In the genomic region with DNA sequence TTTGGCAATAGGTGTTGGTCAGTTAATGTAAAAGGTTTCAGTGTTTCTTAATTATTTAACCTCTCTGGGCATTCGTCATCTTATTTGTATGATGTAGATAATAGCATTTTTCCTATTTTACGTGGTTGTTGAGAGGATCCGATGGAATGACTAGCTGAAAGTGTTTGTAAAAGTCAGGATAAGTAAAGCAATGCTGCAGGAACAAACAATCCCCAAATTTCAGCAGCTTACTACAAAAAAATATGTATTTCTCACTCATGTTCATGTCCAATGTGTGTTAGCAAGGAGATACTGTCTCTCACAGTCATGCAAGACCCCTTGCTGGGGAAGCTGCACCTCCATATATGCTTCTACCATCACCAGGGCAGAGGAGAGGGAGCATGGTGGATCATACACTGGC, we compare ENCODE assay signal across 26 cellular contexts. TPM values are rescaled to one million over a fixed set of nuclear protein-coding genes. Genes with fewer than 3 reads are reported as not detected.
"Had no signal": no experiment of that assay in that cellular context is flagged by ENCODE, and none has a peak within 500 bp of the region (broad histone marks: within the 10 kb centered on the region; RNA-seq: fewer than 3 reads in every experiment).

No MANE protein-coding gene starts in this region.

- H3K27me3 ChIP-seq: SJSA1 had no signal

- H3K4me1 ChIP-seq: SJSA1 had no signal

- H3K36me3 ChIP-seq: SJSA1 had no signal

- ATAC-seq: Panc1, PC-3 had no signal

- H3K27ac ChIP-seq: RWPE1, SJSA1, SK-N-MC had no signal

- DNase-seq: Kasumi-1; KG1; MV-4-11; NCI-H1048; NCI-H1105; NCI-H1417; NCI-H146; NCI-H1694 treated with DMSO at 0.1 percent for 48 hours; NCI-H1930; NCI-H2081; NCI-H2107; NCI-H226; NCI-H446; NCI-H510A; NCI-H524 treated with DMSO at 0.1 percent for 48 hours; NCI-H69; NCI-H774; NK-92 treated with Interleukin-12 subunit alpha and Interleukin-12 subunit beta, amount 100 ng/mL, for 24 hours; PC-3; SIG-M5 had no signal

- H3K9me3 ChIP-seq: SJSA1 had no signal

- H3K4me3 ChIP-seq: SJSA1, SK-N-MC had no signal

RNA-seq across cellular contexts. Expression of a gene that starts 38.7 kb away (rescaled TPM):
- total RNA-seq: OCI-LY7; T-helper 1 cell treated with Interleukin-12 subunit alpha and Interleukin-12 subunit beta and Interleukin-4 antibody, amounts not matched to agents 30 ng/mL and 1 ng/mL, for 36 hours had no signal
